In genomic region chr3:40713306-40713705, GRCh38 we compare ENCODE assay signal across 19 cellular contexts.
DNase-seq lines count a peak whose midpoint lies in the region; ATAC-seq and TF ChIP-seq lines count a peak whose summit lies in the region.
"Had no signal": no experiment of that assay in that cellular context is flagged by ENCODE, and none has a peak within 500 bp of the region (broad histone marks: within the 10 kb centered on the region; RNA-seq: fewer than 3 reads in every experiment).

No MANE protein-coding gene starts in this region.

- no peaks in the 10 kb centered on the region for H3K27me3 Mint-ChIP-seq in IgD-negative memory B cell
- H3K27me3 Mint-ChIP-seq in activated naive CD4-positive, alpha-beta T cell treated with anti-CD3 and anti-CD28 coated beads, Interleukin-2, amount 10 ng/mL, durations not matched to agents 7 days and 5 days: peaks cover 23% of the 10 kb centered on the region

- no peak overlapping the region for H3K4me3 ChIP-seq in psoas muscle
- no peak overlapping the region for H3K4me3 ChIP-seq in mesendoderm (ENCODE audit: low read length)
- H3K4me3 ChIP-seq: Peyer's patch, thoracic aorta had no signal

- H3K27me3 ChIP-seq in psoas muscle (ENCODE audit: insufficient read depth in 3 of 3, low read length in 2 of 3): no peaks in the 10 kb centered on the region
- no peaks in the 10 kb centered on the region for H3K27me3 ChIP-seq in mesendoderm (ENCODE audit: insufficient read depth, low read length, poor library complexity)
- H3K27me3 ChIP-seq: Peyer's patch had no signal

- intact Hi-C loops in left colon (cut with DNase I, micrococcal nuclease): loop anchor here in 1 of 2 donors (10.0 kb wide), 1 partner anchor 1171 kb away; no protein-coding TSS in a partner anchor
- intact Hi-C loops in psoas muscle (cut with DNase I): no loop called here

- peak overlapping the region in 3 of 4 donors; percentile 1 to 89 (median 88) for H3K4me3 Mint-ChIP-seq in IgD-negative memory B cell
- no peak overlapping the region for H3K4me3 Mint-ChIP-seq in activated naive CD4-positive, alpha-beta T cell treated with anti-CD3 and anti-CD28 coated beads, Interleukin-2, amount 10 ng/mL, durations not matched to agents 7 days and 5 days
- H3K4me3 Mint-ChIP-seq: activated T-cell treated with anti-CD3 and anti-CD28 coated beads, Interleukin-2, amount 50 U/mL, for 24 hours; CD8-positive, alpha-beta T cell had no signal

- no peak overlapping the region for H2BK120ac ChIP-seq in mesendoderm (ENCODE audit: low read depth, low read length)

- H2BK5ac ChIP-seq in mesendoderm (ENCODE audit: low read length): no peak overlapping the region

- no peak overlapping the region for H3K4ac ChIP-seq in mesendoderm (ENCODE audit: low read depth, low read length)

- H3K79me1 ChIP-seq in mesendoderm (ENCODE audit: low read length): no peaks in the 10 kb centered on the region

- no peaks in the 10 kb centered on the region for H3K79me2 ChIP-seq in mesendoderm (ENCODE audit: control insufficient read depth, insufficient read depth, low read length)

- no peak overlapping the region for H4K8ac ChIP-seq in mesendoderm (ENCODE audit: low read depth, low read length)

- no peak for DNase-seq in left colon
- DNase-seq in psoas muscle: no peak
- DNase-seq in HT-29 (ENCODE audit: low spot score): no peak
- DNase-seq in stimulated activated naive CD8-positive, alpha-beta T cell treated with anti-CD3 and anti-CD28 coated beads, Interleukin-15, Interleukin-2, amounts not matched to agents 100 U/mL and 50 U/mL, for 24 hours: no peak
- no peak for DNase-seq in mesendoderm
- no peak for DNase-seq in activated naive CD4-positive, alpha-beta T cell treated with anti-CD3 and anti-CD28 coated beads, Interleukin-2, amount 10 ng/mL, durations not matched to agents 7 days and 5 days
- DNase-seq: activated CD4-positive, CD25-positive, alpha-beta regulatory T cell; activated naive CD4-positive, alpha-beta T cell treated with Interleukin-2 at 50 U/mL for 16 hours; activated T-cell treated with anti-CD3 and anti-CD28 coated beads, Interleukin-2, amount 50 U/mL, for 24 hours; CD8-positive, alpha-beta T cell; DMS53; NCI-H187; NCI-H226; T-helper 9 cell had no signal

- H3K36me3 ChIP-seq in psoas muscle (ENCODE audit: insufficient read depth in 1 of 2, low read depth in 1 of 2): no peaks in the 10 kb centered on the region
- no peaks in the 10 kb centered on the region for H3K36me3 ChIP-seq in mesendoderm (ENCODE audit: control insufficient read depth, insufficient read depth, low read length)
- H3K36me3 ChIP-seq: Peyer's patch, thoracic aorta had no signal

- no peak for TF ChIP-seq CTCF in VCaP (conservative IDR thresholded peaks at IDR 0.05)
- TF ChIP-seq CTCF in psoas muscle (IDR thresholded peaks at IDR 0.05): no peak

- H3K18ac ChIP-seq in mesendoderm (ENCODE audit: low read length): no peak overlapping the region

- H3K27ac ChIP-seq in VCaP (peak overlapping the region; percentile 43), psoas muscle (no peak overlapping the region), mesendoderm (ENCODE audit: low read depth, low read length) (no peak overlapping the region)
- H3K27ac ChIP-seq: Peyer's patch, thoracic aorta had no signal

- peak; percentile 91 for ATAC-seq in left colon
- ATAC-seq in psoas muscle: peak in 3 of 4 donors; percentile 45 to 84 (median 56)
- no peak for ATAC-seq in stimulated activated naive CD8-positive, alpha-beta T cell treated with anti-CD3 and anti-CD28 coated beads, Interleukin-15, Interleukin-2, amounts not matched to agents 100 U/mL and 50 U/mL, for 24 hours
- ATAC-seq: CD8-positive, alpha-beta T cell; SK-N-SH treated with all-trans-retinoic acid at 6 μM for 48 hours had no signal

- CTCF ChIA-PET in activated naive CD4-positive, alpha-beta T cell treated with anti-CD3 and anti-CD28 coated beads, Interleukin-2, amount 10 ng/mL, durations not matched to agents 7 days and 5 days (lab: Charles Lee): no interaction called here

- H2AK5ac ChIP-seq in mesendoderm (ENCODE audit: low read length): no peak overlapping the region

- H3K23ac ChIP-seq in mesendoderm (ENCODE audit: low read length): no peak overlapping the region

- H3K4me1 ChIP-seq in psoas muscle (peaks cover 8% of the 10 kb centered on the region), mesendoderm (ENCODE audit: control insufficient read depth, low read depth, low read length) (peaks cover 4% of the 10 kb centered on the region)

- no peak overlapping the region for H3K9ac ChIP-seq in mesendoderm (ENCODE audit: low read length)

- H3K36me3 Mint-ChIP-seq in IgD-negative memory B cell: peaks cover 5% of the 10 kb centered on the region
- H3K36me3 Mint-ChIP-seq in activated naive CD4-positive, alpha-beta T cell treated with anti-CD3 and anti-CD28 coated beads, Interleukin-2, amount 10 ng/mL, durations not matched to agents 7 days and 5 days: no peaks in the 10 kb centered on the region
- H3K36me3 Mint-ChIP-seq: CD8-positive, alpha-beta T cell had no signal

- no peak overlapping the region for H3K56ac ChIP-seq in mesendoderm (ENCODE audit: low read length)

- H3K4me2 ChIP-seq in mesendoderm (ENCODE audit: low read length): no peak overlapping the region

- no peaks in the 10 kb centered on the region for H3K9me3 Mint-ChIP-seq in IgD-negative memory B cell
- H3K9me3 Mint-ChIP-seq in activated naive CD4-positive, alpha-beta T cell treated with anti-CD3 and anti-CD28 coated beads, Interleukin-2, amount 10 ng/mL, durations not matched to agents 7 days and 5 days: no peaks in the 10 kb centered on the region
- H3K9me3 Mint-ChIP-seq: activated T-cell treated with anti-CD3 and anti-CD28 coated beads, Interleukin-2, amount 50 U/mL, for 24 hours; CD8-positive, alpha-beta T cell had no signal

- no peaks in the 10 kb centered on the region for H3K9me3 ChIP-seq in psoas muscle
- H3K9me3 ChIP-seq: Peyer's patch, thoracic aorta had no signal

- H3K4me1 Mint-ChIP-seq in IgD-negative memory B cell: peaks cover 18 to 46% (median 45%) of the 10 kb centered on the region in 3 donors
- no peaks in the 10 kb centered on the region for H3K4me1 Mint-ChIP-seq in activated naive CD4-positive, alpha-beta T cell treated with anti-CD3 and anti-CD28 coated beads, Interleukin-2, amount 10 ng/mL, durations not matched to agents 7 days and 5 days

- no peak overlapping the region for H4K5ac ChIP-seq in mesendoderm (ENCODE audit: low read length)

- no peak overlapping the region for H2BK15ac ChIP-seq in mesendoderm (replicated peaks; ENCODE audit: low read depth)

- H3K27ac Mint-ChIP-seq in IgD-negative memory B cell: peak overlapping the region; percentile 0 to 75 (median 27)
- H3K27ac Mint-ChIP-seq in activated naive CD4-positive, alpha-beta T cell treated with anti-CD3 and anti-CD28 coated beads, Interleukin-2, amount 10 ng/mL, durations not matched to agents 7 days and 5 days: no peak overlapping the region
- H3K27ac Mint-ChIP-seq: activated T-cell treated with anti-CD3 and anti-CD28 coated beads, Interleukin-2, amount 50 U/mL, for 24 hours; CD8-positive, alpha-beta T cell had no signal
